Comparison of ENCODE assay signal across 11 cellular contexts in the genomic region with DNA sequence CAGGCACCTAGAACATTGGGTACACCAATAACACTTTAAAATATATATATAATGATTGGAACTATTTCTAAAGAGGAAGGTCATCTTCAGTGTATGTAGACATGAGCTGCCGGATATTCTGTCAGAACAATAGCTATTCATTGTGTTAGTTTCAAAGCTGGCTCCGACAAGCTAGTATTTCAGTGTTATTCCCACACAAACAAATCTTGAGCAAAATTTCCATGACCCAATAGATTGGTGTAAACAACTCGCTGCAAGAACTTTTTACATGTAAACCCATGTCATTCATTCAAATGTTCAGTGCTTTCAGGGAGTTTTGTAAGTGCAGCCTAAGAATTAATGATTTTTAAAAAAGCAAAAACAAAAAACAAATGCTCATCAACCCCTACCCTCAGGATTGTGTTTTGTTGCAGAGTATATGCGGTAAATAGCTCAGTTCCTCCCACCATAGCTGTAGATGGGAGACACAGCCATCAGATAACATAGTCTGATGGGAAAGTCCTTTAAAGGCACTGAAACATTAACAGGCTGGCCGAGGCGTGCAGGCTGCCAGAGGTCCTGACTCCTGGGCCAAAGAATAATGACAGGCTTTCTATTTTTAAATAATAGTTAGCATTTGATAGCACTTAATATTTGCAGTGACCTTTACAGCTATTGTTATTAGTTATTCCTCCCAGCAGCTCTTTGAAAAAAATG.
DNase-seq lines count a peak whose midpoint lies in the region; ATAC-seq, FAIRE-seq and TF ChIP-seq lines count a peak whose summit lies in the region.
"Had no signal": no experiment of that assay in that cellular context is flagged by ENCODE, and none has a peak within 500 bp of the region (broad histone marks: within the 10 kb centered on the region; RNA-seq: fewer than 3 reads in every experiment).

No MANE protein-coding gene starts in this region.

- H3K27ac ChIP-seq in astrocyte (ENCODE audit: low read depth, low read length), result peak overlapping the region; percentile 81
- peak overlapping the region; percentile 38 for H3K27ac ChIP-seq in neural cell (ENCODE audit: low read length)
- peak overlapping the region; percentile 64 for H3K27ac ChIP-seq in upper lobe of right lung

- intact Hi-C loops in Right ventricle myocardium superior (cut with DNase I), result loop anchor here (10.0 kb wide), 1 partner anchor 362 kb away; a partner anchor contains a TSS
- intact Hi-C loops in upper lobe of right lung (cut with DNase I), result no loop called here

- no peak for FAIRE-seq in astrocyte (lab: Jason Lieb, UNC)

- H3K4me3 ChIP-seq in astrocyte (ENCODE audit: insufficient read depth, low read depth, low read length) (peak overlapping the region; percentile 3), neural cell (ENCODE audit: low read length) (peak overlapping the region; percentile 34), upper lobe of right lung (no peak overlapping the region)

- H3K4me1 ChIP-seq in astrocyte (ENCODE audit: insufficient read depth, low read length) (peaks cover 21% of the 10 kb centered on the region), upper lobe of right lung (peaks cover 10% of the 10 kb centered on the region)

- H3K4me3 Mint-ChIP-seq in astrocyte (ENCODE audit: unreplicated experiment), result peak overlapping the region; percentile 30
- H3K4me3 Mint-ChIP-seq: activated T-helper 1 cell treated with anti-CD3 and anti-CD28 coated beads, Interleukin-12 subunit alpha, Interleukin-12 subunit beta, Interleukin-2, Interleukin-4 antibody, amounts not matched to agents 30 ng/mL and 10 ng/mL and 1 ng/mL, durations not matched to agents 14 hours and 24 hours and 36 hours; immature natural killer cell; stimulated activated naive CD8-positive, alpha-beta T cell treated with anti-CD3 and anti-CD28 coated beads, Interleukin-15, amount 100 ng/mL, for 72 hours had no signal

- H3K27ac Mint-ChIP-seq in astrocyte (ENCODE audit: unreplicated experiment), result peak overlapping the region; percentile 93
- H3K27ac Mint-ChIP-seq: immature natural killer cell; stimulated activated naive CD8-positive, alpha-beta T cell treated with anti-CD3 and anti-CD28 coated beads, Interleukin-15, amount 100 ng/mL, for 72 hours had no signal

- no peaks in the 10 kb centered on the region for H3F3A ChIP-seq in neural cell (ENCODE audit: insufficient read depth, low read length, poor library complexity, severe bottlenecking)

- no peak for TF ChIP-seq RAD21 in neural cell (conservative IDR thresholded peaks at IDR 0.05)

- ATAC-seq in Right ventricle myocardium superior (ENCODE audit: poor library complexity) (peak; percentile 79), upper lobe of right lung (peak; percentile 13), HG03432 (IDR thresholded peaks at IDR 0.05; ENCODE audit: unreplicated experiment) (no peak)

- H3K9ac ChIP-seq in astrocyte (ENCODE audit: low read length) (peak overlapping the region; percentile 64), neural cell (ENCODE audit: low read length) (no peak overlapping the region)

- H3K4me1 Mint-ChIP-seq in astrocyte (ENCODE audit: low read depth, unreplicated experiment), result peaks cover 24% of the 10 kb centered on the region
- H3K4me1 Mint-ChIP-seq: immature natural killer cell; stimulated activated naive CD8-positive, alpha-beta T cell treated with anti-CD3 and anti-CD28 coated beads, Interleukin-15, amount 100 ng/mL, for 72 hours had no signal

- H3K9me3 ChIP-seq in astrocyte (ENCODE audit: insufficient read depth, low read depth, low read length), result no peaks in the 10 kb centered on the region
- no peaks in the 10 kb centered on the region for H3K9me3 ChIP-seq in neural cell (ENCODE audit: low read length)
- H3K9me3 ChIP-seq in upper lobe of right lung, result no peaks in the 10 kb centered on the region

- H3K9me2 ChIP-seq in neural cell (ENCODE audit: insufficient read depth, low read length), result no peaks in the 10 kb centered on the region

- no peaks in the 10 kb centered on the region for H3K9me3 Mint-ChIP-seq in astrocyte (ENCODE audit: unreplicated experiment)
- H3K9me3 Mint-ChIP-seq: activated T-helper 1 cell treated with anti-CD3 and anti-CD28 coated beads, Interleukin-12 subunit alpha, Interleukin-12 subunit beta, Interleukin-2, Interleukin-4 antibody, amounts not matched to agents 30 ng/mL and 10 ng/mL and 1 ng/mL, durations not matched to agents 14 hours and 24 hours and 36 hours; stimulated activated naive CD8-positive, alpha-beta T cell treated with anti-CD3 and anti-CD28 coated beads, Interleukin-15, amount 100 ng/mL, for 72 hours had no signal

- H3K79me2 ChIP-seq in astrocyte (ENCODE audit: insufficient read depth, low read length) (no peaks in the 10 kb centered on the region), neural cell (replicated peaks; ENCODE audit: insufficient read depth, low read length) (no peaks in the 10 kb centered on the region)

- H3K4me2 ChIP-seq in astrocyte (ENCODE audit: low read length), result peak overlapping the region; percentile 65
- peak overlapping the region; percentile 5 for H3K4me2 ChIP-seq in neural cell (ENCODE audit: low read length)

- H3K27me3 ChIP-seq in astrocyte (ENCODE audit: insufficient read depth, low read length) (no peaks in the 10 kb centered on the region), neural cell (ENCODE audit: insufficient read depth, low read depth, low read length) (no peaks in the 10 kb centered on the region), upper lobe of right lung (no peaks in the 10 kb centered on the region)

- no peaks in the 10 kb centered on the region for H3K36me3 Mint-ChIP-seq in astrocyte (ENCODE audit: low read depth, unreplicated experiment)
- H3K36me3 Mint-ChIP-seq: immature natural killer cell had no signal

- H2AFZ ChIP-seq in astrocyte (ENCODE audit: low read depth, low read length) (no peak overlapping the region), neural cell (ENCODE audit: low read depth, low read length) (no peak overlapping the region)

- no peak for DNase-seq in astrocyte (ENCODE audit: low read depth)
- DNase-seq in Right ventricle myocardium superior, result peak; percentile 67
- no peak for DNase-seq in upper lobe of right lung
- DNase-seq in NK-92 treated with Interleukin-12 subunit alpha and Interleukin-12 subunit beta, amount 100 ng/mL, for 24 hours (lab: John Stamatoyannopoulos, UW), result no peak
- no peak for DNase-seq in activated CD4-positive, CD25-positive, alpha-beta regulatory T cell (lab: John Stamatoyannopoulos, UW)
- no peak for DNase-seq in NCI-H2196 (lab: John Stamatoyannopoulos, UW; ENCODE audit: unreplicated experiment)

- no peaks in the 10 kb centered on the region for H3K27me3 Mint-ChIP-seq in astrocyte (ENCODE audit: low read depth, unreplicated experiment)
- H3K27me3 Mint-ChIP-seq: stimulated activated naive CD8-positive, alpha-beta T cell treated with anti-CD3 and anti-CD28 coated beads, Interleukin-15, amount 100 ng/mL, for 72 hours had no signal

- H3K36me3 ChIP-seq in astrocyte (ENCODE audit: insufficient read depth, low read length) (no peaks in the 10 kb centered on the region), neural cell (ENCODE audit: insufficient read depth, low read length) (no peaks in the 10 kb centered on the region), upper lobe of right lung (no peaks in the 10 kb centered on the region)

- H4K20me1 ChIP-seq in astrocyte (ENCODE audit: insufficient read depth, low read length) (no peaks in the 10 kb centered on the region), neural cell (ENCODE audit: insufficient read depth) (no peaks in the 10 kb centered on the region)

- TF ChIP-seq CTCF in astrocyte (IDR thresholded peaks at IDR 0.05; ENCODE audit: insufficient read depth, low read depth, low read length) (no peak), neural cell (IDR thresholded peaks at IDR 0.05; ENCODE audit: poor library complexity, severe bottlenecking) (no peak), upper lobe of right lung (IDR thresholded peaks at IDR 0.05) (no peak)

- TF ChIP-seq EP300 in neural cell (conservative IDR thresholded peaks at IDR 0.05; ENCODE audit: poor library complexity, severe bottlenecking), result no peak

TF ChIP-seq in neural cell, 6 proteins besides CTCF, POLR2A, EP300 and RAD21:
- TF ChIP-seq MXI1 (conservative IDR thresholded peaks at IDR 0.05; ENCODE audit: poor library complexity, severe bottlenecking) (no peak), EZH2 (IDR thresholded peaks at IDR 0.05; ENCODE audit: borderline replicate concordance, insufficient read depth, low read length, poor library complexity, severe bottlenecking) (no peak), TAF1 (IDR thresholded peaks at IDR 0.05; ENCODE audit: low read depth) (no peak), SMC3 (conservative IDR thresholded peaks at IDR 0.05; ENCODE audit: poor library complexity) (no peak), POLR2AphosphoS5 (IDR thresholded peaks at IDR 0.05) (no peak)
- TF ChIP-seq, protein P1, sequence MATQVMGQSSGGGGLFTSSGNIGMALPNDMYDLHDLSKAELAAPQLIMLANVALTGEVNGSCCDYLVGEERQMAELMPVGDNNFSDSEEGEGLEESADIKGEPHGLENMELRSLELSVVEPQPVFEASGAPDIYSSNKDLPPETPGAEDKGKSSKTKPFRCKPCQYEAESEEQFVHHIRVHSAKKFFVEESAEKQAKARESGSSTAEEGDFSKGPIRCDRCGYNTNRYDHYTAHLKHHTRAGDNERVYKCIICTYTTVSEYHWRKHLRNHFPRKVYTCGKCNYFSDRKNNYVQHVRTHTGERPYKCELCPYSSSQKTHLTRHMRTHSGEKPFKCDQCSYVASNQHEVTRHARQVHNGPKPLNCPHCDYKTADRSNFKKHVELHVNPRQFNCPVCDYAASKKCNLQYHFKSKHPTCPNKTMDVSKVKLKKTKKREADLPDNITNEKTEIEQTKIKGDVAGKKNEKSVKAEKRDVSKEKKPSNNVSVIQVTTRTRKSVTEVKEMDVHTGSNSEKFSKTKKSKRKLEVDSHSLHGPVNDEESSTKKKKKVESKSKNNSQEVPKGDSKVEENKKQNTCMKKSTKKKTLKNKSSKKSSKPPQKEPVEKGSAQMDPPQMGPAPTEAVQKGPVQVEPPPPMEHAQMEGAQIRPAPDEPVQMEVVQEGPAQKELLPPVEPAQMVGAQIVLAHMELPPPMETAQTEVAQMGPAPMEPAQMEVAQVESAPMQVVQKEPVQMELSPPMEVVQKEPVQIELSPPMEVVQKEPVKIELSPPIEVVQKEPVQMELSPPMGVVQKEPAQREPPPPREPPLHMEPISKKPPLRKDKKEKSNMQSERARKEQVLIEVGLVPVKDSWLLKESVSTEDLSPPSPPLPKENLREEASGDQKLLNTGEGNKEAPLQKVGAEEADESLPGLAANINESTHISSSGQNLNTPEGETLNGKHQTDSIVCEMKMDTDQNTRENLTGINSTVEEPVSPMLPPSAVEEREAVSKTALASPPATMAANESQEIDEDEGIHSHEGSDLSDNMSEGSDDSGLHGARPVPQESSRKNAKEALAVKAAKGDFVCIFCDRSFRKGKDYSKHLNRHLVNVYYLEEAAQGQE (IDR thresholded peaks at IDR 0.05; ENCODE audit: borderline replicate concordance), result no peak
